In the genomic region with DNA sequence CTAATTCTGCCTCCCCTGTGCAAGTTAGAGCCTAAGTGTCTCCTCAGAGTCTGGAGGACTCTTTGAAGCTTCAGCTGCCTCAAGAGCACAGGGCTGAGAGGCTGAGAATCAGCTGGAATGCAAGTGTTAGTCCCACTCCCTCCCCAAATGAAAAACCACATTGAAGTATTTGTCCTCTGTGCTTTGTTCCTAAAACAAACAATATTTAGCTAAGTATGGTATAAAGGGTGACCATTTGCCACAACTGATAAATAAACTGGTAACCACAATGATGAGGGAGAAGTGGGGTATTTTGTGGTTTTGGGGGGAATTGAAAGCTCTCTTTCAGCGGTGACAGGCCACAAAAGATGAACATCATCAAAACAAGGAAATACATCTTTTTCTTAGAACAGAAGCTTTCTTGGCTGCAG, we compare ENCODE assay signal across 10 cellular contexts.
DNase-seq lines count a peak whose midpoint lies in the region; ATAC-seq, FAIRE-seq and TF ChIP-seq lines count a peak whose summit lies in the region.
"Had no signal": no experiment of that assay in that cellular context is flagged by ENCODE, and none has a peak within 500 bp of the region (broad histone marks: within the 10 kb centered on the region; RNA-seq: fewer than 3 reads in every experiment).

No MANE protein-coding gene starts in this region.

- peaks cover 21% of the 10 kb centered on the region; the same call in 2 of the 3 replicates for H3K36me3 Mint-ChIP-seq in GM23338 (ENCODE audit: low read depth)
- H3K36me3 Mint-ChIP-seq in activated T-helper 2 cell treated with anti-CD3 and anti-CD28 coated beads, Interferon-gamma antibody, Interleukin-2, Interleukin-4, amounts not matched to agents 10 μg/mL and 5 μg/mL and 100 μg/mL, durations not matched to agents 14 hours and 24 hours and 36 hours (ENCODE audit: low read depth): no peaks in the 10 kb centered on the region

- peak; percentile 70 for ATAC-seq in GM18498 (IDR thresholded peaks at IDR 0.05; ENCODE audit: unreplicated experiment)
- ATAC-seq in GM23338: no peak
- ATAC-seq in GM21723 (IDR thresholded peaks at IDR 0.05; ENCODE audit: unreplicated experiment): no peak

- peaks cover 9% of the 10 kb centered on the region for H3K36me3 ChIP-seq in GM23338 (ENCODE audit: insufficient read depth)

- DNase-seq in GM23338 (ENCODE audit: low spot score) (no peak), MV-4-11 (lab: John Stamatoyannopoulos, UW) (peak; percentile 89), fibroblast of peridontal ligament (ENCODE audit: extremely low read depth) (peak; percentile 13), frontal cortex (ENCODE audit: low spot score in 2 of 2) (no peak), NCI-H1048 (lab: John Stamatoyannopoulos, UW) (no peak)
- DNase-seq in activated T-helper 2 cell treated with anti-CD3 and anti-CD28 coated beads, Interferon-gamma antibody, Interleukin-2, Interleukin-4, amounts not matched to agents 10 μg/mL and 5 μg/mL and 100 μg/mL, durations not matched to agents 14 hours and 24 hours and 36 hours (ENCODE audit: low spot score): no peak
- DNase-seq: C1 segment of cervical spinal cord, NCI-H446 had no signal

- H3K9me2 ChIP-seq in GM23338 (ENCODE audit: insufficient read depth): no peaks in the 10 kb centered on the region

- no peak overlapping the region for H3K4me3 Mint-ChIP-seq in GM23338
- H3K4me3 Mint-ChIP-seq in activated T-helper 2 cell treated with anti-CD3 and anti-CD28 coated beads, Interferon-gamma antibody, Interleukin-2, Interleukin-4, amounts not matched to agents 10 μg/mL and 5 μg/mL and 100 μg/mL, durations not matched to agents 14 hours and 24 hours and 36 hours (ENCODE audit: low read depth): no peak overlapping the region

- no peak overlapping the region for H3K4me2 ChIP-seq in GM23338

- peaks cover 4% of the 10 kb centered on the region for H3K4me1 ChIP-seq in GM23338 (ENCODE audit: insufficient read depth)

- H3K79me2 ChIP-seq in GM23338 (replicated peaks; ENCODE audit: insufficient read depth): no peaks in the 10 kb centered on the region

- no peak overlapping the region for H3K4me3 ChIP-seq in GM23338

- H4K20me1 ChIP-seq in GM23338 (replicated peaks; ENCODE audit: insufficient read depth): no peaks in the 10 kb centered on the region

- FAIRE-seq in frontal cortex (lab: Jason Lieb, UNC): no peak

- TF ChIP-seq CTCF in GM23338 (conservative IDR thresholded peaks at IDR 0.05; ENCODE audit: low read depth in 2 of 2): no peak

- no peak overlapping the region for H3K27ac ChIP-seq in GM23338 (ENCODE audit: low read depth)

- H3K27me3 Mint-ChIP-seq in GM23338 (ENCODE audit: insufficient read depth, low read depth, poor library complexity): no peaks in the 10 kb centered on the region
- peaks cover 5% of the 10 kb centered on the region for H3K27me3 Mint-ChIP-seq in activated T-helper 2 cell treated with anti-CD3 and anti-CD28 coated beads, Interferon-gamma antibody, Interleukin-2, Interleukin-4, amounts not matched to agents 10 μg/mL and 5 μg/mL and 100 μg/mL, durations not matched to agents 14 hours and 24 hours and 36 hours (ENCODE audit: low read depth)

- peak overlapping the region; percentile 63 for H2AFZ ChIP-seq in GM23338

- peaks cover 13% of the 10 kb centered on the region for H3K4me1 Mint-ChIP-seq in GM23338
- peaks cover 8% of the 10 kb centered on the region for H3K4me1 Mint-ChIP-seq in activated T-helper 2 cell treated with anti-CD3 and anti-CD28 coated beads, Interferon-gamma antibody, Interleukin-2, Interleukin-4, amounts not matched to agents 10 μg/mL and 5 μg/mL and 100 μg/mL, durations not matched to agents 14 hours and 24 hours and 36 hours (ENCODE audit: low read depth)

- intact Hi-C loops in activated T-helper 2 cell treated with anti-CD3 and anti-CD28 coated beads, Interferon-gamma antibody, Interleukin-2, Interleukin-4, amounts not matched to agents 10 μg/mL and 5 μg/mL and 100 μg/mL, durations not matched to agents 14 hours and 24 hours and 36 hours (cut with micrococcal nuclease): no loop called here

- no peaks in the 10 kb centered on the region for H3F3A ChIP-seq in GM23338 (replicated peaks; ENCODE audit: low read depth)

- H3K27ac Mint-ChIP-seq in GM23338: no peak overlapping the region; the same call in 1 of the 2 replicates
- H3K27ac Mint-ChIP-seq in activated T-helper 2 cell treated with anti-CD3 and anti-CD28 coated beads, Interferon-gamma antibody, Interleukin-2, Interleukin-4, amounts not matched to agents 10 μg/mL and 5 μg/mL and 100 μg/mL, durations not matched to agents 14 hours and 24 hours and 36 hours: no peak overlapping the region

- H3K9me3 Mint-ChIP-seq in GM23338: peaks cover 32% of the 10 kb centered on the region
- H3K9me3 Mint-ChIP-seq in activated T-helper 2 cell treated with anti-CD3 and anti-CD28 coated beads, Interferon-gamma antibody, Interleukin-2, Interleukin-4, amounts not matched to agents 10 μg/mL and 5 μg/mL and 100 μg/mL, durations not matched to agents 14 hours and 24 hours and 36 hours: no peaks in the 10 kb centered on the region

- no peaks in the 10 kb centered on the region for H3K27me3 ChIP-seq in GM23338 (ENCODE audit: insufficient read depth)

TF ChIP-seq in GM23338, 12 proteins besides CTCF, POLR2A, EP300 and RAD21:
- no peak for TF ChIP-seq ZNF331 (CRISPR knock-in tag; IDR thresholded peaks at IDR 0.05; ENCODE audit: low read depth)
- no peak for TF ChIP-seq POLR2AphosphoS5 (IDR thresholded peaks at IDR 0.05; ENCODE audit: low read depth)
- TF ChIP-seq CREB1 (CRISPR knock-in tag; IDR thresholded peaks at IDR 0.05; ENCODE audit: low read depth): no peak

Comparison
In these comparisons a context has a peak if more than half of its experiments do, and no peak if none do; other contexts are left out.
1. DNase-seq: peak in MV-4-11 (single experiment) and fibroblast of peridontal ligament (single experiment); none in GM23338 (single experiment), frontal cortex (0 of 2), NCI-H1048 (single experiment) and activated T-helper 2 cell treated with anti-CD3 and anti-CD28 coated beads, Interferon-gamma antibody, Interleukin-2, Interleukin-4, amounts not matched to agents 10 μg/mL and 5 μg/mL and 100 μg/mL, durations not matched to agents 14 hours and 24 hours and 36 hours (single experiment).